In genomic region chr19:4108767-4109625, GRCh38 we compare ENCODE assay signal across 9 cellular contexts. TPM values are rescaled to one million over a fixed set of nuclear protein-coding genes. Genes with fewer than 3 reads are reported as not detected.
A peak's percentile ranks its signal among the peaks of the same experiment; 100 is the strongest.
DNase-seq lines count a peak whose midpoint lies in the region; ATAC-seq and TF ChIP-seq lines count a peak whose summit lies in the region.
"Had no signal": no experiment of that assay in that cellular context is flagged by ENCODE, and none has a peak within 500 bp of the region (broad histone marks: within the 10 kb centered on the region; RNA-seq: fewer than 3 reads in every experiment).

No MANE protein-coding gene starts in this region.

- no peak overlapping the region for H3K4me3 Mint-ChIP-seq in WTC11
- no peak overlapping the region for H3K4me3 Mint-ChIP-seq in H9

- no peak overlapping the region for H4K91ac ChIP-seq in H9 (ENCODE audit: insufficient read length, low read depth, low read length)

- H4K8ac ChIP-seq in H9 (replicated peaks; ENCODE audit: insufficient read length, low read depth, low read length) = no peak overlapping the region

- H2BK120ac ChIP-seq in H9 (ENCODE audit: low read depth, low read length, poor library complexity, severe bottlenecking) = no peak overlapping the region

- H3K4me2 ChIP-seq in H9 (ENCODE audit: insufficient read depth, insufficient read length, low read length) = no peak overlapping the region

- no peaks in the 10 kb centered on the region for H3K27me3 Mint-ChIP-seq in WTC11 (ENCODE audit: low read depth)
- no peaks in the 10 kb centered on the region for H3K27me3 Mint-ChIP-seq in H9 (ENCODE audit: low read depth)

- no peaks in the 10 kb centered on the region for H3K79me2 ChIP-seq in H9 (ENCODE audit: insufficient read depth, low read length)

- no peak overlapping the region for H2AK5ac ChIP-seq in H9 (ENCODE audit: insufficient read length, low read length)

- H3K9me3 Mint-ChIP-seq in WTC11 (no peaks in the 10 kb centered on the region), H9 (peaks cover 5% of the 10 kb centered on the region in 2 experiments; a peak in 2 of 5 replicates)

- H3K23me2 ChIP-seq in H9 (ENCODE audit: insufficient read length, low read depth, low read length, poor library complexity, severe bottlenecking) = no peaks in the 10 kb centered on the region

- no peak overlapping the region for H3K56ac ChIP-seq in H9 (ENCODE audit: insufficient read length, low read depth, low read length)

- no CpG with 5 or more reads among the region's 35 CpGs for WGBS in H9 (ENCODE audit: extremely low coverage, insufficient read length, low lambda C conversion rate)

- H3K4ac ChIP-seq in H9 (ENCODE audit: low read depth, low read length) = no peak overlapping the region

- POLR2A ChIA-PET in WTC11 (lab: Charles Lee) = no interaction called here

- H2BK12ac ChIP-seq in H9 (ENCODE audit: insufficient read length, low read depth, low read length) = no peak overlapping the region

- no peak overlapping the region for H2BK15ac ChIP-seq in H9 (ENCODE audit: low read depth, low read length)

- H3K27ac Mint-ChIP-seq in WTC11 (no peak overlapping the region), H9 (peak overlapping the region in 1 of 3 experiments; percentile 83; a peak in 1 of 7 replicates)

- no peak overlapping the region for H4K5ac ChIP-seq in H9 (ENCODE audit: insufficient read length, low read depth, low read length)

- TF ChIP-seq CTCF in WTC11 (IDR thresholded peaks at IDR 0.05) (no peak), H9 (conservative IDR thresholded peaks at IDR 0.05) (no peak)

- DNase-seq in NOMO-1 treated with DMSO at 0.1 percent for 48 hours (lab: John Stamatoyannopoulos, UW; ENCODE audit: unreplicated experiment) (peak; percentile 97), activated gamma-delta T cell (lab: John Stamatoyannopoulos, UW) (peak; percentile 67), WTC11 (ENCODE audit: low spot score) (no peak), H9 (no peak), HuH-7.5 (ENCODE audit: low spot score) (no peak)
- peak; percentile 37 for DNase-seq in stimulated activated CD8-positive, alpha-beta memory T cell treated with anti-CD3 and anti-CD28 coated beads, Interleukin-15, amount 100 ng/mL, for 24 hours (ENCODE audit: low read depth)

- H4K20me1 ChIP-seq in H9 (ENCODE audit: control insufficient read depth, insufficient read depth, insufficient read length) = no peaks in the 10 kb centered on the region

- no peak overlapping the region for H3K9ac ChIP-seq in H9 (ENCODE audit: extremely low read depth, insufficient read length, low read length)

- H3K9me3 ChIP-seq in H9 (ENCODE audit: control insufficient read depth, low read depth, low read length) = no peaks in the 10 kb centered on the region

- H3K23ac ChIP-seq in H9 (ENCODE audit: insufficient read length, low read depth, low read length) = no peak overlapping the region

- H3K4me1 Mint-ChIP-seq in WTC11 (no peaks in the 10 kb centered on the region), H9 (no peaks in the 10 kb centered on the region)

- CTCF ChIA-PET in WTC11 (lab: Charles Lee) = interaction anchor here (1.8 kb wide), 1 partner anchor 31 kb away, joined by 4 read pairs; no protein-coding TSS in a partner anchor

- H3K79me1 ChIP-seq in H9 (ENCODE audit: insufficient read depth, low read depth, low read length, poor library complexity, severe bottlenecking) = no peaks in the 10 kb centered on the region

- no peak overlapping the region for H2BK20ac ChIP-seq in H9 (ENCODE audit: low read depth, low read length, poor library complexity, severe bottlenecking)

- H3K36me3 Mint-ChIP-seq in WTC11 (peaks cover 76% of the 10 kb centered on the region), H9 (ENCODE audit: insufficient read depth in 1 of 3, low read depth in 3 of 3) (peaks cover 62 to 90% (median 89%) of the 10 kb centered on the region in 3 experiments)

- H3T11ph ChIP-seq in H9 (ENCODE audit: low read length) = no peak overlapping the region

- H3K14ac ChIP-seq in H9 (ENCODE audit: insufficient read depth, low read length) = no peak overlapping the region

- ATAC-seq in GM21360 (IDR thresholded peaks at IDR 0.05; ENCODE audit: unreplicated experiment) (peak; percentile 52), WTC11 (no peak), GM21737 (IDR thresholded peaks at IDR 0.05; ENCODE audit: unreplicated experiment) (no peak)

- no peak overlapping the region for H2BK5ac ChIP-seq in H9 (ENCODE audit: insufficient read length, low read length)

- no peaks in the 10 kb centered on the region for H3K4me1 ChIP-seq in H9 (ENCODE audit: insufficient read depth, low read length)

- no peaks in the 10 kb centered on the region for H3K27me3 ChIP-seq in H9 (ENCODE audit: insufficient read depth, low read length)

- H3K18ac ChIP-seq in H9 (ENCODE audit: insufficient read length, low read depth, low read length) = no peak overlapping the region

- H2AFZ ChIP-seq in H9 (ENCODE audit: low read length) = no peak overlapping the region

- H3K27ac ChIP-seq in H9 (ENCODE audit: insufficient read length, low read depth, low read length) = no peak overlapping the region

TF ChIP-seq in WTC11, 78 proteins besides CTCF, POLR2A, EP300 and RAD21:
- TF ChIP-seq PRRX2 (CRISPR knock-in tag; IDR thresholded peaks at IDR 0.05) = no peak
- TF ChIP-seq TCF7 (CRISPR knock-in tag; IDR thresholded peaks at IDR 0.05; ENCODE audit: low read depth) = no peak

RNA-seq across cellular contexts. Expression of gene MAP2K2, which starts 14.9 kb away (rescaled TPM):
- 175 to 177 TPM (median 176 TPM) in 3 replicates for total RNA-seq in WTC11 (2021)
- 167 and 169 TPM in 2 replicates for total RNA-seq in H9 (2021)

RNA-seq across cellular contexts. Expression of gene ZBTB7A, which starts 42.3 kb away (rescaled TPM):
- 22.8 to 27.9 TPM (median 24.6 TPM) in 3 replicates for total RNA-seq in WTC11 (2021)
- total RNA-seq in H9 (2021) = 22.8 and 24.9 TPM in 2 replicates

RNA-seq across cellular contexts. Expression of gene CREB3L3, which starts 44.4 kb away (rescaled TPM):
- total RNA-seq in WTC11 (2021) (0.09 to 0.46 TPM in 2 of 3 replicates, not detected in the other), H9 (2021) (0.15 TPM in 1 of 2 replicates, not detected in the other)
- total RNA-seq: NCI-H460 had no signal

Comparison
In these comparisons a context has a peak if more than half of its experiments do, and no peak if none do; other contexts are left out.
1. DNase-seq: peak in NOMO-1 treated with DMSO at 0.1 percent for 48 hours (single experiment), activated gamma-delta T cell (single experiment) and stimulated activated CD8-positive, alpha-beta memory T cell treated with anti-CD3 and anti-CD28 coated beads, Interleukin-15, amount 100 ng/mL, for 24 hours (single experiment); none in WTC11 (single experiment), H9 (single experiment) and HuH-7.5 (single experiment).